In the genomic region with DNA sequence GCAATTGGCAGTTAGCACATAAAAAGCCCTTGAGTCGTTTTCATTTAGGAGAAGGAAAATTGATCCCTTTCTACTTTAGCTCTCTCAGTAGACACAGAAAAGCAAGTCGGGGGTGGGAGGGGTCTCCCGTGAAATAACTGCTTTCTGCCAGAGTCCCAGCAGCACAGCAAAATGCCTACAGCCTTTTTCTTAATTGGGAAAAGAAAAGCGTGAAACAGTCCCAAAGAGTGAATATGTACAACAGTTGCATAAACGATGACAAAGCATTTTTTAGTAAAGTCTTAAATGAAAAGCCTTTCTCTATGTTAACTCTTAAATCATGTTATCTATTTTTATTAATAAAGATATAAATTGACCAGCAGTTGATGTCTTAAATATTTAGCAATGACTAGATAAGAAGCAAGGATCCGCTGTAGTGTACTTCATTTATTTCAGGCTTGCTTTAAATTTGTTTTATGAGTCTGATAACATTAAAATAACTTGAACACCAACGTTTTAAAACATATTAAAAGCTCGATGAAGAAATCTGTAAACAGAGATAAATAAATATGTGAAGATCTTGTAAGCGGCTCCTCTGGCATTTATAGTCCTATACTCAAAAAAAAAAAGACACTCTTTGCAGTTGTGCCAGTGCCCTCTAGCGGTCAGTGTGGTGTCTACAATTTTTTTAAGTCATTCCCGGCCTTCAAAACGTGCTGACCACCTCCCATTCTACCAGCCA, we compare ENCODE assay signal across 1 cellular context.
TF ChIP-seq lines count a peak whose summit lies in the region.

No MANE protein-coding gene starts in this region.

TF ChIP-seq in HepG2, 621 proteins besides CTCF, POLR2A, EP300 and RAD21 (continued from another document):
- TF ChIP-seq, protein P1, sequence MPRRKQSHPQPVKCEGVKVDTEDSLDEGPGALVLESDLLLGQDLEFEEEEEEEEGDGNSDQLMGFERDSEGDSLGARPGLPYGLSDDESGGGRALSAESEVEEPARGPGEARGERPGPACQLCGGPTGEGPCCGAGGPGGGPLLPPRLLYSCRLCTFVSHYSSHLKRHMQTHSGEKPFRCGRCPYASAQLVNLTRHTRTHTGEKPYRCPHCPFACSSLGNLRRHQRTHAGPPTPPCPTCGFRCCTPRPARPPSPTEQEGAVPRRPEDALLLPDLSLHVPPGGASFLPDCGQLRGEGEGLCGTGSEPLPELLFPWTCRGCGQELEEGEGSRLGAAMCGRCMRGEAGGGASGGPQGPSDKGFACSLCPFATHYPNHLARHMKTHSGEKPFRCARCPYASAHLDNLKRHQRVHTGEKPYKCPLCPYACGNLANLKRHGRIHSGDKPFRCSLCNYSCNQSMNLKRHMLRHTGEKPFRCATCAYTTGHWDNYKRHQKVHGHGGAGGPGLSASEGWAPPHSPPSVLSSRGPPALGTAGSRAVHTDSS (CRISPR knock-in tag; conservative IDR thresholded peaks at IDR 0.05): no peak
- TF ChIP-seq NCOA5 (CRISPR knock-in tag; IDR thresholded peaks at IDR 0.05): no peak
- no peak for TF ChIP-seq ZNF329 (CRISPR knock-in tag; IDR thresholded peaks at IDR 0.05; ENCODE audit: low read depth)
- TF ChIP-seq ZSCAN31 (CRISPR knock-in tag; IDR thresholded peaks at IDR 0.05; ENCODE audit: low read depth): no peak
- TF ChIP-seq, protein P2, sequence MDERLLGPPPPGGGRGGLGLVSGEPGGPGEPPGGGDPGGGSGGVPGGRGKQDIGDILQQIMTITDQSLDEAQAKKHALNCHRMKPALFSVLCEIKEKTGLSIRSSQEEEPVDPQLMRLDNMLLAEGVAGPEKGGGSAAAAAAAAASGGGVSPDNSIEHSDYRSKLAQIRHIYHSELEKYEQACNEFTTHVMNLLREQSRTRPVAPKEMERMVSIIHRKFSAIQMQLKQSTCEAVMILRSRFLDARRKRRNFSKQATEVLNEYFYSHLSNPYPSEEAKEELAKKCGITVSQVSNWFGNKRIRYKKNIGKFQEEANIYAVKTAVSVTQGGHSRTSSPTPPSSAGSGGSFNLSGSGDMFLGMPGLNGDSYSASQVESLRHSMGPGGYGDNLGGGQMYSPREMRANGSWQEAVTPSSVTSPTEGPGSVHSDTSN (CRISPR knock-in tag; IDR thresholded peaks at IDR 0.05): no peak
- TF ChIP-seq, protein P3, sequence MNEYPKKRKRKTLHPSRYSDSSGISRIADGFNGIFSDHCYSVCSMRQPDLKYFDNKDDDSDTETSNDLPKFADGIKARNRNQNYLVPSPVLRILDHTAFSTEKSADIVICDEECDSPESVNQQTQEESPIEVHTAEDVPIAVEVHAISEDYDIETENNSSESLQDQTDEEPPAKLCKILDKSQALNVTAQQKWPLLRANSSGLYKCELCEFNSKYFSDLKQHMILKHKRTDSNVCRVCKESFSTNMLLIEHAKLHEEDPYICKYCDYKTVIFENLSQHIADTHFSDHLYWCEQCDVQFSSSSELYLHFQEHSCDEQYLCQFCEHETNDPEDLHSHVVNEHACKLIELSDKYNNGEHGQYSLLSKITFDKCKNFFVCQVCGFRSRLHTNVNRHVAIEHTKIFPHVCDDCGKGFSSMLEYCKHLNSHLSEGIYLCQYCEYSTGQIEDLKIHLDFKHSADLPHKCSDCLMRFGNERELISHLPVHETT (CRISPR knock-in tag; conservative IDR thresholded peaks at IDR 0.05): no peak
- no peak for TF ChIP-seq KMT2A (CRISPR knock-in tag; IDR thresholded peaks at IDR 0.05)
- TF ChIP-seq, protein P4, sequence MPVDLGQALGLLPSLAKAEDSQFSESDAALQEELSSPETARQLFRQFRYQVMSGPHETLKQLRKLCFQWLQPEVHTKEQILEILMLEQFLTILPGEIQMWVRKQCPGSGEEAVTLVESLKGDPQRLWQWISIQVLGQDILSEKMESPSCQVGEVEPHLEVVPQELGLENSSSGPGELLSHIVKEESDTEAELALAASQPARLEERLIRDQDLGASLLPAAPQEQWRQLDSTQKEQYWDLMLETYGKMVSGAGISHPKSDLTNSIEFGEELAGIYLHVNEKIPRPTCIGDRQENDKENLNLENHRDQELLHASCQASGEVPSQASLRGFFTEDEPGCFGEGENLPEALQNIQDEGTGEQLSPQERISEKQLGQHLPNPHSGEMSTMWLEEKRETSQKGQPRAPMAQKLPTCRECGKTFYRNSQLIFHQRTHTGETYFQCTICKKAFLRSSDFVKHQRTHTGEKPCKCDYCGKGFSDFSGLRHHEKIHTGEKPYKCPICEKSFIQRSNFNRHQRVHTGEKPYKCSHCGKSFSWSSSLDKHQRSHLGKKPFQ (CRISPR knock-in tag; IDR thresholded peaks at IDR 0.05; ENCODE audit: insufficient replicate concordance): no peak
- TF ChIP-seq YY1 (IDR thresholded peaks at IDR 0.05; ENCODE audit: insufficient read depth, insufficient replicate concordance, low read depth, low read length): no peak
- TF ChIP-seq U2AF1 (optimal IDR thresholded peaks at IDR 0.05; ENCODE audit: low read depth, low read length): no peak
- peak; percentile 95 to 96 for TF ChIP-seq MAFK (conservative IDR thresholded peaks at IDR 0.05 in 1 of 2, IDR thresholded peaks at IDR 0.05 in 1 of 2; ENCODE audit: low read length in 2 of 2)
- TF ChIP-seq NFE2L2 (IDR thresholded peaks at IDR 0.05; ENCODE audit: low read length): peak; percentile 86
- TF ChIP-seq KDM3A (CRISPR knock-in tag; IDR thresholded peaks at IDR 0.05; ENCODE audit: low read depth): no peak
- TF ChIP-seq PTBP1 (IDR thresholded peaks at IDR 0.05; ENCODE audit: low read depth, low read length, poor library complexity, severe bottlenecking): no peak
- TF ChIP-seq ZNF143 (CRISPR knock-in tag; IDR thresholded peaks at IDR 0.05): no peak
- no peak for TF ChIP-seq PAWR (CRISPR knock-in tag; IDR thresholded peaks at IDR 0.05; ENCODE audit: borderline replicate concordance)
- no peak for TF ChIP-seq ZNF768 (CRISPR knock-in tag; IDR thresholded peaks at IDR 0.05)
- TF ChIP-seq DPF2 (CRISPR knock-in tag; IDR thresholded peaks at IDR 0.05; ENCODE audit: borderline replicate concordance, low read depth): no peak
- TF ChIP-seq ZNF30 (CRISPR knock-in tag; IDR thresholded peaks at IDR 0.05): no peak
- no peak for TF ChIP-seq ZNF431 (CRISPR knock-in tag; IDR thresholded peaks at IDR 0.05; ENCODE audit: borderline replicate concordance, low read depth)
- TF ChIP-seq RCOR2 (CRISPR knock-in tag; IDR thresholded peaks at IDR 0.05): no peak
- TF ChIP-seq, protein P5, sequence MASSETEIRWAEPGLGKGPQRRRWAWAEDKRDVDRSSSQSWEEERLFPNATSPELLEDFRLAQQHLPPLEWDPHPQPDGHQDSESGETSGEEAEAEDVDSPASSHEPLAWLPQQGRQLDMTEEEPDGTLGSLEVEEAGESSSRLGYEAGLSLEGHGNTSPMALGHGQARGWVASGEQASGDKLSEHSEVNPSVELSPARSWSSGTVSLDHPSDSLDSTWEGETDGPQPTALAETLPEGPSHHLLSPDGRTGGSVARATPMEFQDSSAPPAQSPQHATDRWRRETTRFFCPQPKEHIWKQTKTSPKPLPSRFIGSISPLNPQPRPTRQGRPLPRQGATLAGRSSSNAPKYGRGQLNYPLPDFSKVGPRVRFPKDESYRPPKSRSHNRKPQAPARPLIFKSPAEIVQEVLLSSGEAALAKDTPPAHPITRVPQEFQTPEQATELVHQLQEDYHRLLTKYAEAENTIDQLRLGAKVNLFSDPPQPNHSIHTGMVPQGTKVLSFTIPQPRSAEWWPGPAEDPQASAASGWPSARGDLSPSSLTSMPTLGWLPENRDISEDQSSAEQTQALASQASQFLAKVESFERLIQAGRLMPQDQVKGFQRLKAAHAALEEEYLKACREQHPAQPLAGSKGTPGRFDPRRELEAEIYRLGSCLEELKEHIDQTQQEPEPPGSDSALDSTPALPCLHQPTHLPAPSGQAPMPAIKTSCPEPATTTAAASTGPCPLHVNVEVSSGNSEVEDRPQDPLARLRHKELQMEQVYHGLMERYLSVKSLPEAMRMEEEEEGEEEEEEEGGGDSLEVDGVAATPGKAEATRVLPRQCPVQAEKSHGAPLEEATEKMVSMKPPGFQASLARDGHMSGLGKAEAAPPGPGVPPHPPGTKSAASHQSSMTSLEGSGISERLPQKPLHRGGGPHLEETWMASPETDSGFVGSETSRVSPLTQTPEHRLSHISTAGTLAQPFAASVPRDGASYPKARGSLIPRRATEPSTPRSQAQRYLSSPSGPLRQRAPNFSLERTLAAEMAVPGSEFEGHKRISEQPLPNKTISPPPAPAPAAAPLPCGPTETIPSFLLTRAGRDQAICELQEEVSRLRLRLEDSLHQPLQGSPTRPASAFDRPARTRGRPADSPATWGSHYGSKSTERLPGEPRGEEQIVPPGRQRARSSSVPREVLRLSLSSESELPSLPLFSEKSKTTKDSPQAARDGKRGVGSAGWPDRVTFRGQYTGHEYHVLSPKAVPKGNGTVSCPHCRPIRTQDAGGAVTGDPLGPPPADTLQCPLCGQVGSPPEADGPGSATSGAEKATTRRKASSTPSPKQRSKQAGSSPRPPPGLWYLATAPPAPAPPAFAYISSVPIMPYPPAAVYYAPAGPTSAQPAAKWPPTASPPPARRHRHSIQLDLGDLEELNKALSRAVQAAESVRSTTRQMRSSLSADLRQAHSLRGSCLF (CRISPR knock-in tag; IDR thresholded peaks at IDR 0.05; ENCODE audit: borderline replicate concordance): no peak
- TF ChIP-seq, protein P6, sequence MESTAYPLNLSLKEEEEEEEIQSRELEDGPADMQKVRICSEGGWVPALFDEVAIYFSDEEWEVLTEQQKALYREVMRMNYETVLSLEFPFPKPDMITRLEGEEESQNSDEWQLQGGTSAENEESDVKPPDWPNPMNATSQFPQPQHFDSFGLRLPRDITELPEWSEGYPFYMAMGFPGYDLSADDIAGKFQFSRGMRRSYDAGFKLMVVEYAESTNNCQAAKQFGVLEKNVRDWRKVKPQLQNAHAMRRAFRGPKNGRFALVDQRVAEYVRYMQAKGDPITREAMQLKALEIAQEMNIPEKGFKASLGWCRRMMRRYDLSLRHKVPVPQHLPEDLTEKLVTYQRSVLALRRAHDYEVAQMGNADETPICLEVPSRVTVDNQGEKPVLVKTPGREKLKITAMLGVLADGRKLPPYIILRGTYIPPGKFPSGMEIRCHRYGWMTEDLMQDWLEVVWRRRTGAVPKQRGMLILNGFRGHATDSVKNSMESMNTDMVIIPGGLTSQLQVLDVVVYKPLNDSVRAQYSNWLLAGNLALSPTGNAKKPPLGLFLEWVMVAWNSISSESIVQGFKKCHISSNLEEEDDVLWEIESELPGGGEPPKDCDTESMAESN (CRISPR knock-in tag; conservative IDR thresholded peaks at IDR 0.05): no peak
- TF ChIP-seq, protein P7, sequence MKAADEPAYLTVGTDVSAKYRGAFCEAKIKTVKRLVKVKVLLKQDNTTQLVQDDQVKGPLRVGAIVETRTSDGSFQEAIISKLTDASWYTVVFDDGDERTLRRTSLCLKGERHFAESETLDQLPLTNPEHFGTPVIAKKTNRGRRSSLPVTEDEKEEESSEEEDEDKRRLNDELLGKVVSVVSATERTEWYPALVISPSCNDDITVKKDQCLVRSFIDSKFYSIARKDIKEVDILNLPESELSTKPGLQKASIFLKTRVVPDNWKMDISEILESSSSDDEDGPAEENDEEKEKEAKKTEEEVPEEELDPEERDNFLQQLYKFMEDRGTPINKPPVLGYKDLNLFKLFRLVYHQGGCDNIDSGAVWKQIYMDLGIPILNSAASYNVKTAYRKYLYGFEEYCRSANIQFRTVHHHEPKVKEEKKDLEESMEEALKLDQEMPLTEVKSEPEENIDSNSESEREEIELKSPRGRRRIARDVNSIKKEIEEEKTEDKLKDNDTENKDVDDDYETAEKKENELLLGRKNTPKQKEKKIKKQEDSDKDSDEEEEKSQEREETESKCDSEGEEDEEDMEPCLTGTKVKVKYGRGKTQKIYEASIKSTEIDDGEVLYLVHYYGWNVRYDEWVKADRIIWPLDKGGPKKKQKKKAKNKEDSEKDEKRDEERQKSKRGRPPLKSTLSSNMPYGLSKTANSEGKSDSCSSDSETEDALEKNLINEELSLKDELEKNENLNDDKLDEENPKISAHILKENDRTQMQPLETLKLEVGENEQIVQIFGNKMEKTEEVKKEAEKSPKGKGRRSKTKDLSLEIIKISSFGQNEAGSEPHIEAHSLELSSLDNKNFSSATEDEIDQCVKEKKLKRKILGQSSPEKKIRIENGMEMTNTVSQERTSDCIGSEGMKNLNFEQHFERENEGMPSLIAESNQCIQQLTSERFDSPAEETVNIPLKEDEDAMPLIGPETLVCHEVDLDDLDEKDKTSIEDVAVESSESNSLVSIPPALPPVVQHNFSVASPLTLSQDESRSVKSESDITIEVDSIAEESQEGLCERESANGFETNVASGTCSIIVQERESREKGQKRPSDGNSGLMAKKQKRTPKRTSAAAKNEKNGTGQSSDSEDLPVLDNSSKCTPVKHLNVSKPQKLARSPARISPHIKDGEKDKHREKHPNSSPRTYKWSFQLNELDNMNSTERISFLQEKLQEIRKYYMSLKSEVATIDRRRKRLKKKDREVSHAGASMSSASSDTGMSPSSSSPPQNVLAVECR (CRISPR knock-in tag; IDR thresholded peaks at IDR 0.05; ENCODE audit: borderline replicate concordance): no peak
- TF ChIP-seq SOX6 (IDR thresholded peaks at IDR 0.05): no peak
- TF ChIP-seq SOX6 (CRISPR knock-in tag; IDR thresholded peaks at IDR 0.05): no peak
- TF ChIP-seq SMC3 (IDR thresholded peaks at IDR 0.05; ENCODE audit: low read length): peak; percentile 68
- no peak for TF ChIP-seq CC2D1A (CRISPR knock-in tag; IDR thresholded peaks at IDR 0.05)
- peak; percentile 75 for TF ChIP-seq STAG1 (CRISPR knock-in tag; IDR thresholded peaks at IDR 0.05)
- TF ChIP-seq, protein P8, sequence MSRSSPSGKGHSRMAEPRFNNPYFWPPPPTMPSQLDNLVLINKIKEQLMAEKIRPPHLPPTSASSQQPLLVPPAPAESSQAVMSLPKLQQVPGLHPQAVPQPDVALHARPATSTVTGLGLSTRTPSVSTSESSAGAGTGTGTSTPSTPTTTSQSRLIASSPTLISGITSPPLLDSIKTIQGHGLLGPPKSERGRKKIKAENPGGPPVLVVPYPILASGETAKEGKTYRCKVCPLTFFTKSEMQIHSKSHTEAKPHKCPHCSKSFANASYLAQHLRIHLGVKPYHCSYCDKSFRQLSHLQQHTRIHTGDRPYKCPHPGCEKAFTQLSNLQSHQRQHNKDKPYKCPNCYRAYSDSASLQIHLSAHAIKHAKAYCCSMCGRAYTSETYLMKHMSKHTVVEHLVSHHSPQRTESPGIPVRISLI (CRISPR knock-in tag; IDR thresholded peaks at IDR 0.05; ENCODE audit: borderline replicate concordance): peak; percentile 98
- TF ChIP-seq ZNF256 (CRISPR knock-in tag; conservative IDR thresholded peaks at IDR 0.05): no peak
- TF ChIP-seq, protein P9, sequence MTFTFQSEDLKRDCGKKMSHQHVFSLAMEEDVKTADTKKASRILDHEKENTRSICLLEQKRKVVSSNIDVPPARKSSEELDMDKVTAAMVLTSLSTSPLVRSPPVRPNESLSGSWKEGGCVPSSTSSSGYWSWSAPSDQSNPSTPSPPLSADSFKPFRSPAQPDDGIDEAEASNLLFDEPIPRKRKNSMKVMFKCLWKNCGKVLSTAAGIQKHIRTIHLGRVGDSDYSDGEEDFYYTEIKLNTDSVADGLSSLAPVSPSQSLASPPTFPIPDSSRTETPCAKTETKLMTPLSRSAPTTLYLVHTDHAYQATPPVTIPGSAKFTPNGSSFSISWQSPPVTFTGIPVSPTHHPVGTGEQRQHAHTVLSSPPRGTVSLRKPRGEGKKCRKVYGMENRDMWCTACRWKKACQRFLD (CRISPR knock-in tag; IDR thresholded peaks at IDR 0.05; ENCODE audit: borderline replicate concordance): no peak
